In genomic region chr12:68250454-68250853, GRCh38 we compare ENCODE assay signal across 28 cellular contexts. TPM values are rescaled to one million over a fixed set of nuclear protein-coding genes. Genes with fewer than 3 reads are reported as not detected.
"Had no signal": no experiment of that assay in that cellular context is flagged by ENCODE, and none has a peak within 500 bp of the region (broad histone marks: within the 10 kb centered on the region; RNA-seq: fewer than 3 reads in every experiment).

No MANE protein-coding gene starts in this region.

- H3K27me3 ChIP-seq: adrenal gland, ascending aorta, left lung, right lobe of liver, transverse colon had no signal

- FAIRE-seq: TTC549, urothelium cell line had no signal

- DNase-seq: activated CD8-positive, alpha-beta memory T cell treated with anti-CD3 and anti-CD28 coated beads for 24 hours; activated CD8-positive, alpha-beta memory T cell treated with anti-CD3 and anti-CD28 coated beads, Interleukin-2, amount 50 U/mL, for 4 hours; activated naive CD4-positive, alpha-beta T cell; activated T-cell treated with anti-CD3 and anti-CD28 coated beads, Interleukin-2, amount 50 U/mL, for 24 hours; adrenal gland; cerebellar nuclear complex; foreskin fibroblast; left lung; naive thymus-derived CD8-positive, alpha-beta T cell; right lobe of liver; stimulated activated CD4-positive, alpha-beta T cell treated with anti-CD3 and anti-CD28 coated beads, Interleukin-1b, Interleukin-23, amount 100 ng/mL, for 48 hours; stomach; T-helper 1 cell; transverse colon had no signal

- H3K36me3 Mint-ChIP-seq: naive thymus-derived CD8-positive, alpha-beta T cell had no signal

- H3K4me1 ChIP-seq: ascending aorta, left lung, right lobe of liver, suprapubic skin had no signal

- H3K36me3 ChIP-seq: adrenal gland, ascending aorta, left lung, right lobe of liver, stomach, suprapubic skin, transverse colon had no signal

- H3K27ac ChIP-seq: adrenal gland, ascending aorta, coronary artery, epithelial cell of prostate, left lung, right lobe of liver, skin epidermis, stomach, suprapubic skin, transverse colon had no signal

- H3K27ac Mint-ChIP-seq: activated naive CD8-positive, alpha-beta T cell; activated T-cell treated with anti-CD3 and anti-CD28 coated beads, Interleukin-2, amount 50 U/mL, for 24 hours; activated T-helper 2 cell treated with anti-CD3 and anti-CD28 coated beads, Interferon-gamma antibody, Interleukin-2, Interleukin-4, amounts not matched to agents 10 μg/mL and 5 μg/mL and 100 μg/mL, durations not matched to agents 14 hours and 24 hours and 36 hours; naive thymus-derived CD8-positive, alpha-beta T cell; WTC11 had no signal

- H3K4me3 Mint-ChIP-seq: activated naive CD8-positive, alpha-beta T cell; activated T-cell treated with anti-CD3 and anti-CD28 coated beads, Interleukin-2, amount 50 U/mL, for 24 hours; naive thymus-derived CD8-positive, alpha-beta T cell; WTC11 had no signal

- H3K9me3 ChIP-seq: adrenal gland, ascending aorta, left lung, right lobe of liver, stomach, suprapubic skin, transverse colon had no signal

- H3K9me3 Mint-ChIP-seq: activated T-cell treated with anti-CD3 and anti-CD28 coated beads, Interleukin-2, amount 50 U/mL, for 24 hours; activated T-helper 2 cell treated with anti-CD3 and anti-CD28 coated beads, Interferon-gamma antibody, Interleukin-2, Interleukin-4, amounts not matched to agents 10 μg/mL and 5 μg/mL and 100 μg/mL, durations not matched to agents 14 hours and 24 hours and 36 hours; naive thymus-derived CD8-positive, alpha-beta T cell had no signal

- H3K4me1 Mint-ChIP-seq: naive thymus-derived CD8-positive, alpha-beta T cell; WTC11 had no signal

- ATAC-seq: left lung; naive thymus-derived CD8-positive, alpha-beta T cell; right lobe of liver; WTC11 had no signal

- H3K4me3 ChIP-seq: adrenal gland, ascending aorta, coronary artery, left lung, lung, right lobe of liver, skin epidermis, stomach, suprapubic skin, transverse colon had no signal

RNA-seq across cellular contexts. Expression of gene IL22, which starts 3.0 kb away (rescaled TPM):
- total RNA-seq: adrenal gland; ascending aorta; fibroblast of lung; glomerular endothelial cell; kidney epithelial cell; left lung; lung; naive thymus-derived CD8-positive, alpha-beta T cell; right lobe of liver; stomach; suprapubic skin; transverse colon; WTC11 had no signal

RNA-seq across cellular contexts. Expression of gene IL26, which starts 24.8 kb away (rescaled TPM):
- total RNA-seq: adrenal gland; ascending aorta; fibroblast of lung; glomerular endothelial cell; kidney epithelial cell; left lung; lung; naive thymus-derived CD8-positive, alpha-beta T cell; right lobe of liver; stomach; suprapubic skin; transverse colon; WTC11 had no signal
